15 cellular contexts compared by ENCODE assay signal in the genomic region with DNA sequence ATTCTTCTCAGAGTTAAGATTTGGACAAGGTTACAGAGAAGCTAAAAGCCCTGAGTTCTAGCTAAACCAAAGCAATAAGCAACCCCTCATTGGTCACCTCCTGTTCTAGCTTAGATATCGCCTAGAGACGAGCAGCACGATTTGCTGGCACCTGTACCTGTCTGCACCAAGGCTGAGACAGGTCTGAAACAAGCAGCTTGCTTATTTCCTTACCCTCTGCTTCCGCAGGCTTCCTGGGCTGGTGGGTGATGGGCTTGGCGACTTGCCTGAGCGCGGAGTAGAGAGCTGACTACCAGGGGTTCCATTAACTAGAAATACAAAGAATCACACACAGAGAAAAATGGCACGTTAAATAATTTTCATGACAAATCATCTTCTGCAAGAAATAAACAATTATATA.
"Had no signal": no experiment of that assay in that cellular context is flagged by ENCODE, and none has a peak within 500 bp of the region (broad histone marks: within the 10 kb centered on the region; RNA-seq: fewer than 3 reads in every experiment).

No MANE protein-coding gene starts in this region.

- H3K36me3 ChIP-seq: adrenal gland, gastrocnemius medialis, left ventricle myocardium inferior, tibial nerve, uterus had no signal

- H3K27me3 ChIP-seq: adrenal gland, gastrocnemius medialis, tibial nerve, uterus had no signal

- H3K9me3 ChIP-seq: adrenal gland, gastrocnemius medialis, left ventricle myocardium inferior, tibial nerve, uterus had no signal

- H3K9me3 Mint-ChIP-seq: activated T-helper 2 cell treated with anti-CD3 and anti-CD28 coated beads, Interferon-gamma antibody, Interleukin-2, Interleukin-4, amounts not matched to agents 10 μg/mL and 5 μg/mL and 100 μg/mL, durations not matched to agents 14 hours and 24 hours and 36 hours had no signal

- H3K27ac Mint-ChIP-seq: activated T-helper 2 cell treated with anti-CD3 and anti-CD28 coated beads, Interferon-gamma antibody, Interleukin-2, Interleukin-4, amounts not matched to agents 10 μg/mL and 5 μg/mL and 100 μg/mL, durations not matched to agents 14 hours and 24 hours and 36 hours; effector memory CD8-positive, alpha-beta T cell; natural killer cell treated with Interleukin-12 subunit alpha and Interleukin-12 subunit beta and Interleukin-15 and Interleukin-18, amount 100 ng/mL, for 72 hours; stimulated activated naive B cell treated with anti-CD40 and anti-IgM and Interleukin-4, amounts not matched to agents 10 μg/mL and 1 μg/mL and 100 μg/mL, for 72 hours had no signal

- DNase-seq: activated CD4-positive, alpha-beta T cell treated with anti-CD3 and anti-CD28 coated beads for 1 hour; activated CD4-positive, alpha-beta T cell treated with anti-CD3 and anti-CD28 coated beads, Interleukin-2, amount 50 U/mL, for 48 hours; activated naive CD4-positive, alpha-beta T cell treated with anti-CD3 and anti-CD28 coated beads, Interleukin-2, amount 50 U/mL, for 16 hours; adrenal gland; effector memory CD8-positive, alpha-beta T cell; gastrocnemius medialis; left ventricle myocardium inferior; mesenchymal stem cell; occipital lobe; stimulated activated CD4-positive, alpha-beta T cell treated with anti-CD3 and anti-CD28 coated beads, Interleukin-2, amount 100 ng/mL, for 48 hours; stimulated activated naive B cell treated with anti-CD40 and anti-IgM and Interleukin-4, amounts not matched to agents 10 μg/mL and 1 μg/mL and 100 μg/mL, for 72 hours; uterus had no signal

- H3K4me1 Mint-ChIP-seq: stimulated activated naive B cell treated with anti-CD40 and anti-IgM and Interleukin-4, amounts not matched to agents 10 μg/mL and 1 μg/mL and 100 μg/mL, for 72 hours had no signal

- H3K36me3 Mint-ChIP-seq: natural killer cell treated with Interleukin-12 subunit alpha and Interleukin-12 subunit beta and Interleukin-15 and Interleukin-18, amount 100 ng/mL, for 72 hours had no signal

- H3K27ac ChIP-seq: adrenal gland, gastrocnemius medialis, left ventricle myocardium inferior, uterus had no signal

- H3K4me3 ChIP-seq: adrenal gland, gastrocnemius medialis, left ventricle myocardium inferior, tibial nerve, uterus had no signal

- H3K4me3 Mint-ChIP-seq: effector memory CD8-positive, alpha-beta T cell; natural killer cell treated with Interleukin-12 subunit alpha and Interleukin-12 subunit beta and Interleukin-15 and Interleukin-18, amount 100 ng/mL, for 72 hours; stimulated activated naive B cell treated with anti-CD40 and anti-IgM and Interleukin-4, amounts not matched to agents 10 μg/mL and 1 μg/mL and 100 μg/mL, for 72 hours had no signal
